ENCODE assay signal across 1 cellular context in the genomic region with DNA sequence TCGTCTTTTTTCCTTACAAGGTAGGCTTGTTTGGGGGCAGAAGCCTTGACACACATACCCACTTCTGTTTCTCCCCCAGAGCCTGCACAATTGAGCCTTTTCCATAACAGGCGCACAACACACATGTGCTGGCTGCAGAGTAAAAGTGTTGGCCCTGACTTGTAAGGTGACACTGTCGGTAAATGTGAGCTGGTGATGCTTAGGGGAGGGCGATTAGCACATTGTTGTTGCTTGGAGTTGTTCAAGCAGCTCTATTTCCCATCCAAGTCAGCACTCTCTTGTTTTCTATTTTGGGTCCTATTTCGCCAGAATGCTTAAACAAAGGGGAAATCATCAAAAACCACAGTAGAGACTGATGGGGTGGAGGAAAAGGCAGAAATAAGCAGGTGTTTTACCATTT.
TF ChIP-seq lines count a peak whose summit lies in the region.

No MANE protein-coding gene starts in this region.

TF ChIP-seq in SK-N-SH treated with all-trans-retinoic acid at 6 μM for 48 hours, 23 proteins besides CTCF, POLR2A, EP300 and RAD21:
- TF ChIP-seq, protein P1, sequence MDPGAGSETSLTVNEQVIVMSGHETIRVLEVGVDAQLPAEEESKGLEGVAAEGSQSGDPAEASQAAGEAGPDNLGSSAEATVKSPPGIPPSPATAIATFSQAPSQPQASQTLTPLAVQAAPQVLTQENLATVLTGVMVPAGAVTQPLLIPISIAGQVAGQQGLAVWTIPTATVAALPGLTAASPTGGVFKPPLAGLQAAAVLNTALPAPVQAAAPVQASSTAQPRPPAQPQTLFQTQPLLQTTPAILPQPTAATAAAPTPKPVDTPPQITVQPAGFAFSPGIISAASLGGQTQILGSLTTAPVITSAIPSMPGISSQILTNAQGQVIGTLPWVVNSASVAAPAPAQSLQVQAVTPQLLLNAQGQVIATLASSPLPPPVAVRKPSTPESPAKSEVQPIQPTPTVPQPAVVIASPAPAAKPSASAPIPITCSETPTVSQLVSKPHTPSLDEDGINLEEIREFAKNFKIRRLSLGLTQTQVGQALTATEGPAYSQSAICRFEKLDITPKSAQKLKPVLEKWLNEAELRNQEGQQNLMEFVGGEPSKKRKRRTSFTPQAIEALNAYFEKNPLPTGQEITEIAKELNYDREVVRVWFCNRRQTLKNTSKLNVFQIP (CRISPR knock-in tag; IDR thresholded peaks at IDR 0.05; ENCODE audit: borderline replicate concordance, low read depth), result no peak
- TF ChIP-seq CSDC2 (CRISPR knock-in tag; IDR thresholded peaks at IDR 0.05) (no peak), ZFP3 (CRISPR knock-in tag; IDR thresholded peaks at IDR 0.05) (no peak), GLIS3 (CRISPR knock-in tag; IDR thresholded peaks at IDR 0.05) (no peak), PPARA (CRISPR knock-in tag; IDR thresholded peaks at IDR 0.05; ENCODE audit: borderline replicate concordance) (no peak), BACH2 (CRISPR knock-in tag; IDR thresholded peaks at IDR 0.05; ENCODE audit: borderline replicate concordance) (no peak), ZFP30 (CRISPR knock-in tag; IDR thresholded peaks at IDR 0.05) (no peak), RARB (CRISPR knock-in tag; IDR thresholded peaks at IDR 0.05) (no peak)
- TF ChIP-seq, protein P2, sequence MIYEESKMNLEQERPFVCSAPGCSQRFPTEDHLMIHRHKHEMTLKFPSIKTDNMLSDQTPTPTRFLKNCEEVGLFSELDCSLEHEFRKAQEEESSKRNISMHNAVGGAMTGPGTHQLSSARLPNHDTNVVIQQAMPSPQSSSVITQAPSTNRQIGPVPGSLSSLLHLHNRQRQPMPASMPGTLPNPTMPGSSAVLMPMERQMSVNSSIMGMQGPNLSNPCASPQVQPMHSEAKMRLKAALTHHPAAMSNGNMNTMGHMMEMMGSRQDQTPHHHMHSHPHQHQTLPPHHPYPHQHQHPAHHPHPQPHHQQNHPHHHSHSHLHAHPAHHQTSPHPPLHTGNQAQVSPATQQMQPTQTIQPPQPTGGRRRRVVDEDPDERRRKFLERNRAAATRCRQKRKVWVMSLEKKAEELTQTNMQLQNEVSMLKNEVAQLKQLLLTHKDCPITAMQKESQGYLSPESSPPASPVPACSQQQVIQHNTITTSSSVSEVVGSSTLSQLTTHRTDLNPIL (CRISPR knock-in tag; IDR thresholded peaks at IDR 0.05; ENCODE audit: low read depth), result no peak
